8 cellular contexts compared by ENCODE assay signal in the genomic region with DNA sequence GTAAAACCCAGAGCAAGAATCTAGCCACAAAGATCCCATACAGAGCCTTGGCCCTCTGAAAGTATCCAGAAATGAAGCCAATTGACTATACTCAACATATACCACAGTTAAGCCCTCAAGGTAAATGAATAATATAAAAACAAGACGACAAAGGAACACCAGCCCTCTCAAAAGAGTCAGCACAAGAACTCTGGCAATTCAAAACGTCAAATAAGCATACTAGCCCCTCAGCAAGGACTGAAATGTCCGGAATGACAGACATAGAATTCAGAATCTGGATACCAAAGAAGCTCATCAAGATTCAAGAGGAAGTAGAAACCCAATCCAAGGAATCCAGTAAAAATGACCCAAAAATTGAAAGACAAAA. TPM values are rescaled to one million over a fixed set of nuclear protein-coding genes. Genes with fewer than 3 reads are reported as not detected.
A peak's percentile ranks its signal among the peaks of the same experiment; 100 is the strongest.
DNase-seq lines count a peak whose midpoint lies in the region; ATAC-seq and TF ChIP-seq lines count a peak whose summit lies in the region.

No MANE protein-coding gene starts in this region.

- in situ Hi-C loops in G401 (cut with HindIII; ENCODE audit: low sequenced_read_pairs): no loop called here

- intact Hi-C loops in sigmoid colon (cut with DNase I): loop anchor here (1.0 to 5.0 kb wide), 3 partner anchors 48 to 219 kb away; no protein-coding TSS in a partner anchor

- DNase-seq in GM12865 (ENCODE audit: low read depth): no peak
- DNase-seq in RWPE2 (ENCODE audit: low spot score): no peak
- no peak for DNase-seq in epithelial cell of prostate (ENCODE audit: low read depth, low spot score)
- DNase-seq in sigmoid colon: no peak
- no peak for DNase-seq in G401 (ENCODE audit: low spot score)
- DNase-seq in kidney tubule cell (ENCODE audit: low spot score): no peak
- DNase-seq in GM10248 (ENCODE audit: extremely low spot score): no peak

- CTCF ChIA-PET in GM10248 (lab: Yijun Ruan, JAX): interaction anchor here (0.8 to 6.1 kb wide), 31 partner anchors 9 to 272 kb away, joined by 3 to 110 read pairs (median 4); a partner anchor contains a TSS

- TF ChIP-seq CTCF in GM12865 (IDR thresholded peaks at IDR 0.05; ENCODE audit: insufficient read depth, low read depth, low read length, missing control alignments) (no peak), RWPE2 (IDR thresholded peaks at IDR 0.05; ENCODE audit: poor library complexity, severe bottlenecking) (peak; percentile 83), sigmoid colon (IDR thresholded peaks at IDR 0.05) (no peak), GM10248 (IDR thresholded peaks at IDR 0.05; ENCODE audit: control extremely low read depth, extremely low read depth, low read depth, missing control alignments) (no peak)

- H3K27me3 ChIP-seq in RWPE2 (ENCODE audit: insufficient read depth, poor library complexity, severe bottlenecking) (no peaks in the 10 kb centered on the region), sigmoid colon (no peaks in the 10 kb centered on the region)

- ATAC-seq in RWPE2 (ENCODE audit: low read depth) (no peak), GM21723 (IDR thresholded peaks at IDR 0.05; ENCODE audit: unreplicated experiment) (no peak)

- no peak for TF ChIP-seq POLR2A in sigmoid colon (IDR thresholded peaks at IDR 0.05)

- peaks cover 6% of the 10 kb centered on the region for H3K4me1 ChIP-seq in RWPE2 (ENCODE audit: insufficient read depth, poor library complexity, severe bottlenecking)
- peaks cover 0 to 14% (median 9%) of the 10 kb centered on the region in 4 donors for H3K4me1 ChIP-seq in sigmoid colon

- 11 to 28% methylated on average over 3 of the region's 3 CpGs for WGBS in sigmoid colon, 2 donors

- H3K4me3 ChIP-seq in GM12865 (ENCODE audit: low read depth, low read length) (peak overlapping the region; percentile 56; the same call in 1 of the 2 replicates), RWPE2 (ENCODE audit: severe bottlenecking) (peak overlapping the region; percentile 38), sigmoid colon (peak overlapping the region in 3 of 4 donors; percentile 67 to 74 (median 69))

- no peak for TF ChIP-seq EP300 in sigmoid colon (IDR thresholded peaks at IDR 0.05)

- H3K9me3 ChIP-seq in RWPE2 (ENCODE audit: severe bottlenecking): no peaks in the 10 kb centered on the region
- no peaks in the 10 kb centered on the region for H3K9me3 ChIP-seq in sigmoid colon

- POLR2A ChIA-PET in GM10248 (lab: Yijun Ruan, JAX): interaction anchor here (0.5 to 1.0 kb wide), 2 partner anchors 50 to 299 kb away, joined by 4 read pairs; a partner anchor contains a TSS

- no peaks in the 10 kb centered on the region for H3K36me3 ChIP-seq in RWPE2 (ENCODE audit: low read depth)
- H3K36me3 ChIP-seq in sigmoid colon: no peaks in the 10 kb centered on the region

- H3K27ac ChIP-seq in RWPE2 (ENCODE audit: poor library complexity, severe bottlenecking): peak overlapping the region; percentile 50
- peak overlapping the region; percentile 76 for H3K27ac ChIP-seq in epithelial cell of prostate
- H3K27ac ChIP-seq in sigmoid colon: peak overlapping the region; percentile 90 to 93 (median 92)

RNA-seq across cellular contexts. Expression of a gene that starts 49.9 kb away (rescaled TPM):
- total RNA-seq in sigmoid colon: 10 to 100 TPM; 14.7 to 21.8 (median 20.9) TPM
- 1 to 10 TPM; 6.0 to 9.1 (median 8.1) TPM for polyA plus RNA-seq in sigmoid colon
- 20.8 and 31.3 TPM in 2 replicates for total RNA-seq in G401 (2014; rRNA removed; shearing (Covaris generic))
